Comparison of ENCODE assay signal across 1 cellular context in the genomic region with DNA sequence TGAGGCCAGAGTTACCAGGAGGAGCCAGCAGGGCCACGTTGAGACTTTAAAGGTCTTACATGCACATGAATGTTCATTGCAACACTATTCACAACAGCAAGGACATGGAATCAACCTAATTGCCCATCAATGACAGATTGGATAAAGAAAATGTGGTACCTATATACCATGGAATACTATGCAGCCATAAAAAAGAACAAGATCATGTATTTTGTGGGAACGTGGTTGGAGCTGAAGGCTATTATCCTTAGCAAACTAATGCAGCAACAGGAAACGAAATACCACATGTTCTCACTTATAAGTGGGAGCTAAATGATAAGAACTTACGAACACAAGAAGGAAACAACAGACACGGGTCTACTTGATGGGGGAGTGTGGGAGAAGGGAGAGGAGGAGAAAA. TPM values are rescaled to one million over a fixed set of nuclear protein-coding genes. Genes with fewer than 3 reads are reported as not detected.
"Had no signal": no experiment of that assay in that cellular context is flagged by ENCODE, and none has a peak within 500 bp of the region (broad histone marks: within the 10 kb centered on the region; RNA-seq: fewer than 3 reads in every experiment).

No MANE protein-coding gene starts in this region.

RNA-seq across cellular contexts. Expression of gene EGLN3, which starts 11.6 kb away (rescaled TPM):
- total RNA-seq: OCI-LY7 had no signal
